8 cellular contexts compared by ENCODE assay signal in genomic region chrX:154412468-154412867, GRCh38. TPM values are rescaled to one million over a fixed set of nuclear protein-coding genes. Genes with fewer than 3 reads are reported as not detected.
A peak's percentile ranks its signal among the peaks of the same experiment; 100 is the strongest.
DNase-seq lines count a peak whose midpoint lies in the region; ATAC-seq, FAIRE-seq and TF ChIP-seq lines count a peak whose summit lies in the region.

No MANE protein-coding gene starts in this region.

- peak overlapping the region; percentile 68 for H3K4me3 Mint-ChIP-seq in osteocyte (ENCODE audit: unreplicated experiment)

- no peak for TF ChIP-seq CTCF in GM12875 (IDR thresholded peaks at IDR 0.05; ENCODE audit: borderline replicate concordance, insufficient read depth, low read depth, low read length)
- TF ChIP-seq CTCF in osteocyte (IDR thresholded peaks at IDR 0.05) = no peak

- peaks cover 23% of the 10 kb centered on the region for H3K4me1 Mint-ChIP-seq in osteocyte (ENCODE audit: unreplicated experiment)

- no peaks in the 10 kb centered on the region for H3K36me3 Mint-ChIP-seq in osteocyte (ENCODE audit: unreplicated experiment)

- no peak overlapping the region for H3K27ac Mint-ChIP-seq in osteocyte (ENCODE audit: unreplicated experiment)

- peak overlapping the region; percentile 82 for H3K4me3 ChIP-seq in GM12875 (ENCODE audit: low read depth, low read length)

- ATAC-seq in HG02884 (IDR thresholded peaks at IDR 0.05; ENCODE audit: unreplicated experiment) = no peak

- peak overlapping the region; percentile 84 for H3K27ac ChIP-seq in epithelial cell of prostate

- FAIRE-seq in RCC 7860 (lab: Jason Lieb, UNC) = no peak

- DNase-seq in RPMI8226 = peak; percentile 71
- no peak for DNase-seq in epithelial cell of prostate (ENCODE audit: low read depth, low spot score)
- no peak for DNase-seq in osteocyte (ENCODE audit: extremely low spot score, unreplicated experiment)
- DNase-seq in SHP77 (lab: John Stamatoyannopoulos, UW) = no peak
- DNase-seq in RCC 7860 (ENCODE audit: low spot score) = no peak
- no peak for DNase-seq in kidney glomerular epithelial cell (lab: John Stamatoyannopoulos, UW)

- H3K27me3 Mint-ChIP-seq in osteocyte (ENCODE audit: unreplicated experiment) = no peaks in the 10 kb centered on the region

- H3K9me3 Mint-ChIP-seq in osteocyte (ENCODE audit: unreplicated experiment) = no peaks in the 10 kb centered on the region

RNA-seq across cellular contexts. Expression of gene TAFAZZIN, which starts 1.1 kb away (rescaled TPM):
- total RNA-seq in osteocyte = 46.2 and 47.3 TPM in 2 replicates

RNA-seq across cellular contexts. Expression of gene DNASE1L1, which starts 3.4 kb away (rescaled TPM):
- total RNA-seq in osteocyte = 27.9 and 28.1 TPM in 2 replicates

RNA-seq across cellular contexts. Expression of gene RPL10, which starts 14.3 kb away (rescaled TPM):
- total RNA-seq in osteocyte = 2,857 and 2,892 TPM in 2 replicates

RNA-seq across cellular contexts. Expression of gene ATP6AP1, which starts 16.0 kb away (rescaled TPM):
- 144 and 153 TPM in 2 replicates for total RNA-seq in osteocyte

RNA-seq across cellular contexts. Expression of gene GDI1, which starts 24.5 kb away (rescaled TPM):
- 135 and 152 TPM in 2 replicates for total RNA-seq in osteocyte
